1 cellular context compared by ENCODE assay signal in genomic region chr2:150485871-150486538, GRCh38.
A peak's percentile ranks its signal among the peaks of the same experiment; 100 is the strongest.
TF ChIP-seq lines count a peak whose summit lies in the region.

No MANE protein-coding gene starts in this region.

TF ChIP-seq in HepG2, 621 proteins besides CTCF, POLR2A, EP300 and RAD21 (continued from another document):
- TF ChIP-seq RERE (CRISPR knock-in tag; IDR thresholded peaks at IDR 0.05; ENCODE audit: low read depth) (no peak), SKIL (CRISPR knock-in tag; IDR thresholded peaks at IDR 0.05; ENCODE audit: borderline replicate concordance) (no peak), ZNF576 (CRISPR knock-in tag; IDR thresholded peaks at IDR 0.05) (no peak), ERF (CRISPR knock-in tag; IDR thresholded peaks at IDR 0.05) (no peak), GABPB1 (CRISPR knock-in tag; IDR thresholded peaks at IDR 0.05) (peak; percentile 28; the same call in 1 of the 2 replicates), ZNF605 (CRISPR knock-in tag; IDR thresholded peaks at IDR 0.05) (0 out of 2 replicates have a peak, but pooled peaks have one; percentile 43), TSC22D2 (CRISPR knock-in tag; IDR thresholded peaks at IDR 0.05; ENCODE audit: borderline replicate concordance) (no peak), AGO1 (IDR thresholded peaks at IDR 0.05; ENCODE audit: low read depth, low read length, poor library complexity, severe bottlenecking) (peak; percentile 25), TCF7L2 (IDR thresholded peaks at IDR 0.05; ENCODE audit: low read depth, low read length) (no peak), RFX3 (CRISPR knock-in tag; IDR thresholded peaks at IDR 0.05) (no peak), MAX (IDR thresholded peaks at IDR 0.05) (no peak), MTERF4 (CRISPR knock-in tag; IDR thresholded peaks at IDR 0.05) (no peak), FOSL2 (CRISPR knock-in tag; IDR thresholded peaks at IDR 0.05) (peak; percentile 31; the same call in 1 of the 2 replicates), HNRNPK (IDR thresholded peaks at IDR 0.05; ENCODE audit: low read depth, low read length, poor library complexity, severe bottlenecking) (peak; percentile 60), ZNF800 (CRISPR knock-in tag; IDR thresholded peaks at IDR 0.05) (peak; percentile 93), ZNF609 (CRISPR knock-in tag; IDR thresholded peaks at IDR 0.05; ENCODE audit: borderline replicate concordance) (no peak), ZNF768 (CRISPR knock-in tag; IDR thresholded peaks at IDR 0.05) (peak; percentile 46; the same call in 1 of the 2 replicates), ARNT (IDR thresholded peaks at IDR 0.05) (no peak), UBTF (CRISPR knock-in tag; IDR thresholded peaks at IDR 0.05) (peak; percentile 58; the same call in 1 of the 2 replicates), ELF4 (CRISPR knock-in tag; IDR thresholded peaks at IDR 0.05; ENCODE audit: borderline replicate concordance) (no peak)
